Comparison of ENCODE assay signal across 10 cellular contexts in genomic region chr18:39647627-39648502, GRCh38.
DNase-seq lines count a peak whose midpoint lies in the region; ATAC-seq and TF ChIP-seq lines count a peak whose summit lies in the region.
"Had no signal": no experiment of that assay in that cellular context is flagged by ENCODE, and none has a peak within 500 bp of the region (broad histone marks: within the 10 kb centered on the region; RNA-seq: fewer than 3 reads in every experiment).

No MANE protein-coding gene starts in this region.

- POLR2A ChIA-PET in A673 (lab: Charles Lee; ENCODE audit: low non-redundant PET), result no interaction called here

- H3K4me1 ChIP-seq in A673 (ENCODE audit: insufficient read depth, low read length, poor library complexity, severe bottlenecking), result peaks cover 13% of the 10 kb centered on the region
- H3K4me1 ChIP-seq: adrenal gland had no signal

- no peaks in the 10 kb centered on the region for H3K9me3 ChIP-seq in A673 (ENCODE audit: low read depth, low read length, poor library complexity, severe bottlenecking)
- H3K9me3 ChIP-seq: adrenal gland had no signal

- H3K27me3 ChIP-seq in A673 (replicated peaks; ENCODE audit: insufficient read depth, low read depth, low read length, poor library complexity), result no peaks in the 10 kb centered on the region
- H3K27me3 ChIP-seq: adrenal gland had no signal

- intact Hi-C loops in A673 (cut with micrococcal nuclease; ENCODE audit: unreplicated experiment), result loop anchor here (10.0 kb wide), 1 partner anchor 197 kb away; no protein-coding TSS in a partner anchor

- TF ChIP-seq CTCF in A673 (conservative IDR thresholded peaks at IDR 0.05; ENCODE audit: low read depth, low read length) (no peak), fibroblast of pulmonary artery (IDR thresholded peaks at IDR 0.05; ENCODE audit: low read length, missing control alignments) (no peak)

- H3K4me3 ChIP-seq in A673 (ENCODE audit: low read depth, low read length, poor library complexity, severe bottlenecking), result no peak overlapping the region
- no peak overlapping the region for H3K4me3 ChIP-seq in fibroblast of pulmonary artery (replicated peaks; ENCODE audit: low read depth, low read length)
- H3K4me3 ChIP-seq: adrenal gland had no signal

- CTCF ChIA-PET in A673 (lab: Charles Lee), result interaction anchor here (0.9 kb wide), 1 partner anchor 11 kb away, joined by 3 read pairs; no protein-coding TSS in a partner anchor

- no peaks in the 10 kb centered on the region for H3K36me3 ChIP-seq in A673 (ENCODE audit: insufficient read depth, low read length, poor library complexity, severe bottlenecking)
- H3K36me3 ChIP-seq: adrenal gland had no signal

- no TSS peak for BruUV-seq in A673 (replicated peaks; lab: Mats Ljungman, UMichigan)

- H3K27ac ChIP-seq in A673 (ENCODE audit: low read depth, low read length, poor library complexity, severe bottlenecking), result peak overlapping the region; percentile 77
- H3K27ac ChIP-seq: adrenal gland had no signal

- no peak for ATAC-seq in GM21717 (IDR thresholded peaks at IDR 0.05; ENCODE audit: unreplicated experiment)

- DNase-seq in A673 (ENCODE audit: low spot score) (peak; percentile 93), HCEC 1CT (peak; percentile 83), NCI-H69 (lab: John Stamatoyannopoulos, UW) (peak; percentile 94), fibroblast of pulmonary artery (ENCODE audit: low read depth) (peak; percentile 95), NAMALWA (ENCODE audit: low spot score) (no peak), NOMO-1 treated with dmso at 0.1 percent for 144 hours (lab: John Stamatoyannopoulos, UW; ENCODE audit: unreplicated experiment) (no peak)
- DNase-seq in activated T-cell treated with anti-CD3 and anti-CD28 coated beads, Interleukin-2, amount 50 U/mL, for 1 hour, result no peak
- DNase-seq: adrenal gland; CD4-positive, alpha-beta T cell had no signal

Comparison
In these comparisons a context has a peak if more than half of its experiments do, and no peak if none do; other contexts are left out.
1. DNase-seq: peak in A673 (single experiment), HCEC 1CT (single experiment), NCI-H69 (single experiment) and fibroblast of pulmonary artery (single experiment); none in NAMALWA (single experiment), activated T-cell treated with anti-CD3 and anti-CD28 coated beads, Interleukin-2, amount 50 U/mL, for 1 hour (single experiment) and NOMO-1 treated with dmso at 0.1 percent for 144 hours (single experiment).